Comparison of ENCODE assay signal across 9 cellular contexts in the genomic region with DNA sequence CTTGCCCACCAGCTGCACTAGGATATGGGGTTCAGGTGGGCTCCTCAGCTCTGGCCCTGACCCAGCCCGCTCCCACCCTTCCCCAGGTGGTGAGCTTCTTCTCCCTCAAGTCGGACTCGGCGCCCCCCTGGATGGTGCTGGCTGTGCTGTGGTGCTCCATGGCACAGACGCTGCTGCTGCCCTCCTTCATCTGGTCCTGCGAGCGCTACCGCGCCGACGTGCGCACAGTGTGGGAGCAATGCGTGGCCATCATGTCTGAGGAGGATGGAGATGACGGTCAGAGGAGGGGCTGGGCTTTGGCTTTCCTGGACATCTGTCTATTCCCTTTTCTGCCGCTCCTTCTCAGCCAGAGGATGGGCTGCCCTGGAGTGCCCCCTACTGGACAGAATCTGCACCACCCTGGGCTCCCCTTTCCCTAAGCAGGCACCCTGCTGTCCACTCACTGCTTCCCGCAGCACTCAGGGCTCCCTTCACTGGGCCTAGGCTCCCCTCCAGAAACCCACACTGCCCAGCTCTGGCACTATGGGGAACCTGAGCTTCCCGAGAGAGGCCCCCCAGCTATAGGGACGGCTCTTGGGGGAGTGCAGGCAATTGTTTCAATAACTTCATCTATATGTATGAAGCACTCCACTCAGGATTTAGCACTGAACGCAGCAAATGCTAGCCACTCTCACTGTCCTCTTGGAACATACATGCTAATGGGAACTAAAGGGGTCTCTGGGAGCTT. TPM values are rescaled to one million over a fixed set of nuclear protein-coding genes. Genes with fewer than 3 reads are reported as not detected.
DNase-seq lines count a peak whose midpoint lies in the region; ATAC-seq, FAIRE-seq and TF ChIP-seq lines count a peak whose summit lies in the region.
"Had no signal": no experiment of that assay in that cellular context is flagged by ENCODE, and none has a peak within 500 bp of the region (broad histone marks: within the 10 kb centered on the region; RNA-seq: fewer than 3 reads in every experiment).

No MANE protein-coding gene starts in this region.

- peak; percentile 85 for DNase-seq in DMS114 treated with DMSO at 0.1 percent for 48 hours (lab: John Stamatoyannopoulos, UW; ENCODE audit: unreplicated experiment)
- peak; percentile 94 for DNase-seq in HTR-8/SVneo (ENCODE audit: insufficient read length, low spot score)
- DNase-seq in NOMO-1 treated with dmso at 0.1 percent for 144 hours (lab: John Stamatoyannopoulos, UW; ENCODE audit: unreplicated experiment) = peak; percentile 55
- DNase-seq in activated T-cell treated with anti-CD3 and anti-CD28 coated beads for 1 hour (ENCODE audit: low read depth) = peak; percentile 72
- DNase-seq in epithelial cell of proximal tubule (ENCODE audit: low read depth) = peak; percentile 18
- DNase-seq in mucosa of descending colon = peak; percentile 76 to 92 (median 91)
- DNase-seq in stimulated activated CD8-positive, alpha-beta memory T cell treated with anti-CD3 and anti-CD28 coated beads, Interleukin-4, amount 100 ng/mL, for 24 hours (ENCODE audit: low read depth) = peak; percentile 66

- H3K36me3 ChIP-seq in mucosa of descending colon (ENCODE audit: low read depth) = no peaks in the 10 kb centered on the region

- ATAC-seq in mucosa of descending colon (peak; percentile 80), GM21786 (IDR thresholded peaks at IDR 0.05; ENCODE audit: unreplicated experiment) (no peak)

- H3K4me3 ChIP-seq in epithelial cell of proximal tubule (ENCODE audit: low read depth, low read length) = no peak overlapping the region
- H3K4me3 ChIP-seq in mucosa of descending colon = no peak overlapping the region

- peak; percentile 95 for TF ChIP-seq CTCF in epithelial cell of proximal tubule (conservative IDR thresholded peaks at IDR 0.05; ENCODE audit: low read depth, low read length)
- TF ChIP-seq CTCF in mucosa of descending colon (IDR thresholded peaks at IDR 0.05) = peak; percentile 93

- intact Hi-C loops in mucosa of descending colon (cut with DNase I, micrococcal nuclease) = loop anchor here (5.0 to 10.0 kb wide), 2 partner anchors 73 to 91 kb away; partner anchors contain the start of gene MLF2 (in 1 of the 2)

- H3K9me3 ChIP-seq in mucosa of descending colon = no peaks in the 10 kb centered on the region

- FAIRE-seq in HTR-8/SVneo (lab: Jason Lieb, UNC) = peak; percentile 91
- FAIRE-seq: endometrium had no signal

- peaks cover 6% of the 10 kb centered on the region for H3K4me1 ChIP-seq in mucosa of descending colon (ENCODE audit: low read depth)

RNA-seq across cellular contexts. Expression of gene P3H3, which starts 2.6 kb away (rescaled TPM):
- total RNA-seq in epithelial cell of proximal tubule (19.1 and 30.4 TPM in 2 replicates), mucosa of descending colon (10 to 100 TPM in 1 of 3 donors, 1 to 10 TPM in 2; 1.6 to 24.2 (median 5.2) TPM)

RNA-seq across cellular contexts. Expression of gene GPR162, which starts 3.9 kb away (rescaled TPM):
- total RNA-seq in epithelial cell of proximal tubule = 1.0 and 1.2 TPM in 2 replicates
- 10 to 100 TPM in 1 of 3 donors, 1 to 10 TPM in 2; 1.7 to 18.6 (median 3.1) TPM for total RNA-seq in mucosa of descending colon

RNA-seq across cellular contexts. Expression of gene GNB3, which starts 15.2 kb away (rescaled TPM):
- 0.29 and 4.2 TPM in 2 replicates for total RNA-seq in epithelial cell of proximal tubule
- total RNA-seq in mucosa of descending colon = 1 to 10 TPM in 1 of 3 donors, under 1 TPM in 2; 0.38 to 5.3 (median 0.96) TPM

RNA-seq across cellular contexts. Expression of gene CDCA3, which starts 25.5 kb away (rescaled TPM):
- total RNA-seq in epithelial cell of proximal tubule (85.0 and 97.4 TPM in 2 replicates), mucosa of descending colon (10 to 100 TPM in 1 of 3 donors, 1 to 10 TPM in 2; 2.8 to 15.3 (median 5.2) TPM)

RNA-seq across cellular contexts. Expression of gene USP5, which starts 26.4 kb away (rescaled TPM):
- total RNA-seq in epithelial cell of proximal tubule (60.5 and 83.8 TPM in 2 replicates), mucosa of descending colon (10 to 100 TPM; 65.9 to 80.7 (median 79.7) TPM)

Comparison
In these comparisons a context has a peak if more than half of its experiments do, and no peak if none do; other contexts are left out.
1. DNase-seq: peak in every context shown above with its lines; median percentile 94 in HTR-8/SVneo; 91 in mucosa of descending colon; 85 in DMS114 treated with DMSO at 0.1 percent for 48 hours; 72 in activated T-cell treated with anti-CD3 and anti-CD28 coated beads for 1 hour; 66 in stimulated activated CD8-positive, alpha-beta memory T cell treated with anti-CD3 and anti-CD28 coated beads, Interleukin-4, amount 100 ng/mL, for 24 hours; 55 in NOMO-1 treated with dmso at 0.1 percent for 144 hours; 18 in epithelial cell of proximal tubule.